ENCODE assay signal across 14 cellular contexts in the genomic region with DNA sequence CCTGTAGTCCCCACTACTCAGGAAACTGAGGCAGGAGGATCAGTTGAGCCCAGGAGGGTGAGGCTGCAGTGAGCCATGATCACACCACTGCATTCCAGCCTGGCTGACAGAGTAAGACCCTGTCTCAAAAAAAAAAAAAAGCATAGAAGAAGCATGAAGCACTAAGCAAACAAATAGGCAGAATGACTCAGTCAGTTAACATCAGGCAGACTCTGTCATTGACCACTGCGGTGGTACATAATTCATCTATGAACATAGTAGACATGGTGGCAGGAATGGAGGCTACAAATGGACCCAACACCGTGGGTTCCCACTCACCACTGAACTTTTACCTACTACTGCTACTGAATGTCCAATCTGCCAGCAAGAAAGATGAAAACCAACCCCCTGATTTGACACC. TPM values are rescaled to one million over a fixed set of nuclear protein-coding genes. Genes with fewer than 3 reads are reported as not detected.
DNase-seq lines count a peak whose midpoint lies in the region; TF ChIP-seq lines count a peak whose summit lies in the region.
"Had no signal": no experiment of that assay in that cellular context is flagged by ENCODE, and none has a peak within 500 bp of the region (broad histone marks: within the 10 kb centered on the region; RNA-seq: fewer than 3 reads in every experiment).

No MANE protein-coding gene starts in this region.

- H3K27me3 ChIP-seq in SJCRH30: no peaks in the 10 kb centered on the region
- H3K27me3 ChIP-seq: transverse colon had no signal

- H3K4me1 ChIP-seq in SJCRH30: no peaks in the 10 kb centered on the region
- H3K4me1 ChIP-seq: gastroesophageal sphincter, transverse colon had no signal

- peak; percentile 75 for DNase-seq in ACHN
- peak; percentile 13 for DNase-seq in HK-2 (ENCODE audit: unreplicated experiment)
- DNase-seq in SW480 (ENCODE audit: low spot score): peak; percentile 62
- peak; percentile 82 to 90 for DNase-seq in foreskin fibroblast
- no peak for DNase-seq in SJCRH30
- DNase-seq in activated CD4-positive, CD25-positive, alpha-beta regulatory T cell treated with anti-CD3 and anti-CD28 coated beads, Interleukin-2, amount 50 U/mL, for 72 hours: no peak
- no peak for DNase-seq in NCI-H2171 (lab: John Stamatoyannopoulos, UW)
- no peak for DNase-seq in dermis blood vessel endothelial cell
- DNase-seq: activated CD4-positive, alpha-beta memory T cell treated with anti-CD3 and anti-CD28 coated beads, Interleukin-2, amount 10 ng/mL, durations not matched to agents 7 days and 5 days; activated naive CD4-positive, alpha-beta T cell; DND-41; NCI-H2081 treated with DMSO at 0.1 percent for 48 hours; transverse colon had no signal

- no peak overlapping the region for H3K4me3 ChIP-seq in foreskin fibroblast (ENCODE audit: low read depth in 1 of 2, low read length in 2 of 2)
- H3K4me3 ChIP-seq in SJCRH30: no peak overlapping the region
- H3K4me3 ChIP-seq: gastroesophageal sphincter, transverse colon had no signal

- in situ Hi-C loops in ACHN (cut with HindIII; ENCODE audit: low pct_ligation_motif_present, low pct_unique_long_range_greater_than_20kb, low sequenced_read_pairs): no loop called here

- TF ChIP-seq CTCF in foreskin fibroblast (IDR thresholded peaks at IDR 0.05; ENCODE audit: low read depth, low read length): no peak

- H3K9me3 ChIP-seq in SJCRH30 (replicated peaks): no peaks in the 10 kb centered on the region
- H3K9me3 ChIP-seq: gastroesophageal sphincter, transverse colon had no signal

- H3K36me3 ChIP-seq in SJCRH30: no peaks in the 10 kb centered on the region
- H3K36me3 ChIP-seq: gastroesophageal sphincter, transverse colon had no signal

- no peak overlapping the region for H3K27ac ChIP-seq in SJCRH30
- H3K27ac ChIP-seq: gastroesophageal sphincter, transverse colon had no signal

RNA-seq across cellular contexts. Expression of a gene that starts 7.6 kb away (rescaled TPM):
- 24.5 and 26.7 TPM in 2 replicates for total RNA-seq in SJCRH30 (2014; rRNA removed; shearing (Covaris generic))
- 7.3 and 11.7 TPM in 2 replicates for total RNA-seq in dermis blood vessel endothelial cell

Comparison
In these comparisons a context has a peak if more than half of its experiments do, and no peak if none do; other contexts are left out.
1. DNase-seq: peak in ACHN (single experiment), HK-2 (single experiment), SW480 (single experiment) and foreskin fibroblast (2 of 2); none in SJCRH30 (0 of 2), activated CD4-positive, CD25-positive, alpha-beta regulatory T cell treated with anti-CD3 and anti-CD28 coated beads, Interleukin-2, amount 50 U/mL, for 72 hours (single experiment), NCI-H2171 (single experiment) and dermis blood vessel endothelial cell (single experiment).